Comparison of ENCODE assay signal across 3 cellular contexts in the genomic region with DNA sequence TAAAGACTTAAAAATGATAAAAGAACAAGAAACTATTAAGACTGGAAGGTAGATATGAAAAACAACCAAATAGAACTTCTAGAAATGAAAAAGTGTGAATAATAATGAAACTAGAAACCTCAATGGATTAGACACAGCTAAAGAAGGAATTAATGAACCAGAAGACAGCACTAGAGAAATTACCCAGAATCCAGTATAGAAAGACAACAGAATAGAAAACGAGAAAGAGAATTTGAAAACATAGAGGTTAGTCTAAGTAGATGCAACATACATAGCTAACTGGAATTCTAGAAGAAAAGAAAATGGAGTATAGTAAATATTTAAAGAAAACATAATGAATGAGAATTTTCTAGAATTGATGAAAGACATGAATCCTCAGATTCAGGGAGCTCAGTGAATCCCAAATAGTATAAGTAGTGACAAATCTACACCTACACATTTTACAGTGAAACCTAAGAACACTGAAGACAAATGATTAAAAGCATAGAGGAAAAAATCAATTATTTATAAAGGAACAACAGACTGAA.
A peak's percentile ranks its signal among the peaks of the same experiment; 100 is the strongest.
TF ChIP-seq lines count a peak whose summit lies in the region.

No MANE protein-coding gene starts in this region.

TF ChIP-seq in SK-N-SH treated with all-trans-retinoic acid at 6 μM for 48 hours, 23 proteins besides CTCF, POLR2A, EP300 and RAD21:
- peak; percentile 97 for TF ChIP-seq ZFP30 (CRISPR knock-in tag; IDR thresholded peaks at IDR 0.05)
- TF ChIP-seq SNAI2 (CRISPR knock-in tag; IDR thresholded peaks at IDR 0.05): no peak

TF ChIP-seq in SK-N-SH, 30 proteins besides CTCF, POLR2A, EP300 and RAD21:
- no peak for TF ChIP-seq FOXJ3 (CRISPR knock-in tag; IDR thresholded peaks at IDR 0.05)
- TF ChIP-seq NFIC (IDR thresholded peaks at IDR 0.05; ENCODE audit: borderline replicate concordance): no peak
- TF ChIP-seq TAF1 (IDR thresholded peaks at IDR 0.05; ENCODE audit: borderline replicate concordance, low read depth, low read length): no peak
- TF ChIP-seq RFX5 (IDR thresholded peaks at IDR 0.05; ENCODE audit: low read length): no peak

TF ChIP-seq in H1, 55 proteins besides CTCF, POLR2A, EP300 and RAD21:
- TF ChIP-seq POLR2AphosphoS5 (IDR thresholded peaks at IDR 0.05; ENCODE audit: low read depth, low read length) (no peak), CREB1 (IDR thresholded peaks at IDR 0.05) (no peak), EGR1 (IDR thresholded peaks at IDR 0.05; ENCODE audit: borderline replicate concordance, low read depth, low read length) (no peak), KDM1A (IDR thresholded peaks at IDR 0.05; ENCODE audit: borderline replicate concordance, low read length) (peak; percentile 62; the same call in 1 of the 2 replicates)
